ENCODE assay signal across 30 cellular contexts in the genomic region with DNA sequence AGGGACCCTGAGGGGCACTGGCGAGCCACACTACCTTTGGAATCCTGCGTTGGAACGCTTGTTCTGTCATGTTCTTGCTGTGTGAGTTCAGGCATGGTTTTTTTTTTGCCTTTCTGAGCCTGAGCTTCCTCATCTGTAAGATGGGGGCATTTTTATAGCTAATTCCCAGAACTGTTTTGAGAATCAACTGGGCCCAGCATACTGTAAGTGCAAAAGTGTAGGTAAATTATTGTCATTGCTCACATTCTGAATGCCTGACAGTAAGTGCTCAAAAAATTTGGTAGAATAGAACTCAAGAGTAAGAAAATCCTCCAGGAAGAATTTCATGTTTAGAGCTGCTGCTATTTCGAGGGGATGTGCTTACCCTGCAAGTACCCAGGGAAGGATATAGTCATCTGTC.
"Had no signal": no experiment of that assay in that cellular context is flagged by ENCODE, and none has a peak within 500 bp of the region (broad histone marks: within the 10 kb centered on the region; RNA-seq: fewer than 3 reads in every experiment).

No MANE protein-coding gene starts in this region.

- H3K36me3 Mint-ChIP-seq: naive B cell; naive thymus-derived CD8-positive, alpha-beta T cell; natural killer cell treated with Interleukin-12 subunit alpha and Interleukin-12 subunit beta and Interleukin-15 and Interleukin-18, amount 100 ng/mL, for 72 hours; neural progenitor cell; stimulated activated effector memory CD8-positive, alpha-beta T cell treated with anti-CD3 and anti-CD28 coated beads, Interleukin-12 subunit alpha, Interleukin-12 subunit beta, amount 100 ng/mL, for 72 hours had no signal

- H3K27ac ChIP-seq: neural progenitor cell, ovary, parathyroid adenoma, psoas muscle, right lobe of liver, sigmoid colon, suprapubic skin, testis, tibial artery, transverse colon, upper lobe of left lung, uterus had no signal

- H3K9ac ChIP-seq: neural progenitor cell, parathyroid adenoma had no signal

- DNase-seq: naive B cell; naive thymus-derived CD8-positive, alpha-beta T cell; nephron progenitor cell; occipital lobe; ovary; posterior cingulate gyrus; psoas muscle; right cardiac atrium; right lobe of liver; sigmoid colon; small intestine; stimulated activated CD4-positive, alpha-beta T cell treated with anti-CD3 and anti-CD28 coated beads, Interleukin-15, amount 100 ng/mL, for 24 hours; stimulated activated CD4-positive, alpha-beta T cell treated with anti-CD3 and anti-CD28 coated beads, Interleukin-2, amount 100 ng/mL, for 24 hours; stimulated activated CD4-positive, alpha-beta T cell treated with anti-CD3 and anti-CD28 coated beads, Interleukin-2, amount 100 ng/mL, for 48 hours; stimulated activated CD4-positive, alpha-beta T cell treated with anti-CD3 and anti-CD28 coated beads, Interleukin-4, amount 100 ng/mL, for 24 hours; stimulated activated naive CD4-positive, alpha-beta T cell; stimulated activated naive CD8-positive, alpha-beta T cell treated with anti-CD3 and anti-CD28 coated beads, Interleukin-15, amount 100 ng/mL, for 72 hours; stimulated activated naive CD8-positive, alpha-beta T cell treated with anti-CD3 and anti-CD28 coated beads, Interleukin-15, Interleukin-2, amounts not matched to agents 100 U/mL and 50 U/mL, for 24 hours; substantia nigra; testis; tibial artery; transverse colon; upper lobe of left lung; uterus had no signal

- H3K79me2 ChIP-seq: parathyroid adenoma had no signal

- H3K27me3 ChIP-seq: ovary, right lobe of liver, sigmoid colon, suprapubic skin, testis, transverse colon, upper lobe of left lung, uterus had no signal

- H3K27me3 Mint-ChIP-seq: naive B cell had no signal

- H3K36me3 ChIP-seq: neural progenitor cell, ovary, right lobe of liver, sigmoid colon, suprapubic skin, tibial artery, transverse colon, upper lobe of left lung, uterus had no signal

- H3K4me1 Mint-ChIP-seq: stimulated activated effector memory CD8-positive, alpha-beta T cell treated with anti-CD3 and anti-CD28 coated beads, Interleukin-12 subunit alpha, Interleukin-12 subunit beta, amount 100 ng/mL, for 72 hours; stimulated activated naive CD8-positive, alpha-beta T cell treated with anti-CD3 and anti-CD28 coated beads, Interleukin-15, amount 100 ng/mL, for 72 hours had no signal

- H3K4me1 ChIP-seq: parathyroid adenoma, right lobe of liver, sigmoid colon, suprapubic skin, testis, tibial artery, upper lobe of left lung, uterus had no signal

- H3K27ac Mint-ChIP-seq: naive thymus-derived CD8-positive, alpha-beta T cell; natural killer cell treated with Interleukin-12 subunit alpha and Interleukin-12 subunit beta and Interleukin-15 and Interleukin-18, amount 100 ng/mL, for 72 hours; nephron progenitor cell; neural progenitor cell; progenitor cell of endocrine pancreas; stimulated activated effector memory CD8-positive, alpha-beta T cell treated with anti-CD3 and anti-CD28 coated beads, Interleukin-12 subunit alpha, Interleukin-12 subunit beta, amount 100 ng/mL, for 72 hours; stimulated activated naive CD8-positive, alpha-beta T cell treated with anti-CD3 and anti-CD28 coated beads, Interleukin-15, amount 100 ng/mL, for 72 hours had no signal

- H3K9me3 ChIP-seq: ovary, psoas muscle, right lobe of liver, sigmoid colon, suprapubic skin, testis, tibial artery, transverse colon, upper lobe of left lung, uterus had no signal

- H3K4me3 ChIP-seq: neural progenitor cell, ovary, psoas muscle, right lobe of liver, sigmoid colon, suprapubic skin, testis, tibial artery, transverse colon, upper lobe of left lung, uterus had no signal

- ATAC-seq: naive thymus-derived CD8-positive, alpha-beta T cell; natural killer cell treated with Interleukin-12 subunit alpha and Interleukin-12 subunit beta and Interleukin-15 and Interleukin-18, amount 100 ng/mL, for 72 hours; psoas muscle; right cardiac atrium; right lobe of liver; stimulated activated effector memory CD8-positive, alpha-beta T cell treated with anti-CD3 and anti-CD28 coated beads, Interleukin-12 subunit alpha, Interleukin-12 subunit beta, amount 100 ng/mL, for 72 hours; stimulated activated naive CD8-positive, alpha-beta T cell treated with anti-CD3 and anti-CD28 coated beads, Interleukin-15, amount 100 ng/mL, for 72 hours; stimulated activated naive CD8-positive, alpha-beta T cell treated with anti-CD3 and anti-CD28 coated beads, Interleukin-15, Interleukin-2, amounts not matched to agents 100 U/mL and 50 U/mL, for 24 hours had no signal

- H3K4me3 Mint-ChIP-seq: naive thymus-derived CD8-positive, alpha-beta T cell; natural killer cell treated with Interleukin-12 subunit alpha and Interleukin-12 subunit beta and Interleukin-15 and Interleukin-18, amount 100 ng/mL, for 72 hours; nephron progenitor cell; neural progenitor cell; stimulated activated effector memory CD8-positive, alpha-beta T cell treated with anti-CD3 and anti-CD28 coated beads, Interleukin-12 subunit alpha, Interleukin-12 subunit beta, amount 100 ng/mL, for 72 hours; stimulated activated naive CD8-positive, alpha-beta T cell treated with anti-CD3 and anti-CD28 coated beads, Interleukin-15, amount 100 ng/mL, for 72 hours had no signal

- H3K4me2 ChIP-seq: neural progenitor cell had no signal

- H3K9me3 Mint-ChIP-seq: naive B cell; naive thymus-derived CD8-positive, alpha-beta T cell; natural killer cell treated with Interleukin-12 subunit alpha and Interleukin-12 subunit beta and Interleukin-15 and Interleukin-18, amount 100 ng/mL, for 72 hours; stimulated activated effector memory CD8-positive, alpha-beta T cell treated with anti-CD3 and anti-CD28 coated beads, Interleukin-12 subunit alpha, Interleukin-12 subunit beta, amount 100 ng/mL, for 72 hours; stimulated activated naive CD8-positive, alpha-beta T cell treated with anti-CD3 and anti-CD28 coated beads, Interleukin-15, amount 100 ng/mL, for 72 hours had no signal

- H2AFZ ChIP-seq: neural progenitor cell, parathyroid adenoma had no signal
